13 cellular contexts compared by ENCODE assay signal in genomic region chr2:96114903-96115581, GRCh38. TPM values are rescaled to one million over a fixed set of nuclear protein-coding genes. Genes with fewer than 3 reads are reported as not detected.
DNase-seq lines count a peak whose midpoint lies in the region; ATAC-seq and TF ChIP-seq lines count a peak whose summit lies in the region.
"Had no signal": no experiment of that assay in that cellular context is flagged by ENCODE, and none has a peak within 500 bp of the region (broad histone marks: within the 10 kb centered on the region; RNA-seq: fewer than 3 reads in every experiment).

No MANE protein-coding gene starts in this region.

- no peaks in the 10 kb centered on the region for H3K36me3 Mint-ChIP-seq in CD8-positive, alpha-beta memory T cell
- H3K36me3 Mint-ChIP-seq in activated naive CD8-positive, alpha-beta T cell treated with anti-CD3 and anti-CD28 coated beads, Interleukin-2, amount 50 U/mL, for 24 hours (ENCODE audit: low read depth) = no peaks in the 10 kb centered on the region

- no peaks in the 10 kb centered on the region for H4K20me1 ChIP-seq in BLaER1

- peaks cover 61% of the 10 kb centered on the region for H3K4me1 ChIP-seq in BLaER1
- peaks cover 7% of the 10 kb centered on the region for H3K4me1 ChIP-seq in CD8-positive, alpha-beta memory T cell (ENCODE audit: insufficient read depth, low read length)
- H3K4me1 ChIP-seq in mucosa of descending colon (ENCODE audit: low read depth) = no peaks in the 10 kb centered on the region
- no peaks in the 10 kb centered on the region for H3K4me1 ChIP-seq in BE2C

- H3K4me1 Mint-ChIP-seq in CD8-positive, alpha-beta memory T cell = peaks cover 9 to 19% (median 11%) of the 10 kb centered on the region in 3 donors
- H3K4me1 Mint-ChIP-seq in activated naive CD8-positive, alpha-beta T cell treated with anti-CD3 and anti-CD28 coated beads, Interleukin-2, amount 50 U/mL, for 24 hours = peaks cover 13% of the 10 kb centered on the region

- H3K9ac ChIP-seq in BLaER1 = no peak overlapping the region; the same call in 1 of the 2 replicates
- H3K9ac ChIP-seq: GM23248 had no signal

- DNase-seq in CD8-positive, alpha-beta memory T cell = no peak
- DNase-seq in activated naive CD8-positive, alpha-beta T cell treated with anti-CD3 and anti-CD28 coated beads, Interleukin-2, amount 50 U/mL, for 24 hours = no peak
- DNase-seq in mucosa of descending colon (peak in 2 of 3 donors; percentile 28 to 40), NCI-H1092 treated with DMSO at 0.1 percent for 48 hours (lab: John Stamatoyannopoulos, UW) (no peak), NCI-H1417 (lab: John Stamatoyannopoulos, UW) (no peak), BE2C (no peak), H4 (ENCODE audit: low spot score) (no peak)
- DNase-seq: activated naive CD4-positive, alpha-beta T cell treated with anti-CD3 and anti-CD28 coated beads, Interleukin-2, amount 50 U/mL, for 16 hours; GM23248; NCI-H2171 treated with DMSO at 0.1 percent for 48 hours had no signal

- peak overlapping the region; percentile 70 to 89 (median 78) for H3K4me3 Mint-ChIP-seq in CD8-positive, alpha-beta memory T cell
- peak overlapping the region; percentile 69 for H3K4me3 Mint-ChIP-seq in activated naive CD8-positive, alpha-beta T cell treated with anti-CD3 and anti-CD28 coated beads, Interleukin-2, amount 50 U/mL, for 24 hours

- H3K27me3 ChIP-seq in BLaER1 (peaks cover 26% of the 10 kb centered on the region), BE2C (no peaks in the 10 kb centered on the region)
- no peaks in the 10 kb centered on the region for H3K27me3 ChIP-seq in CD8-positive, alpha-beta memory T cell (ENCODE audit: insufficient read depth, low read length, poor library complexity, severe bottlenecking)

- peaks cover 0 to 2% (median 0%) of the 10 kb centered on the region in 5 donors for H3K9me3 Mint-ChIP-seq in CD8-positive, alpha-beta memory T cell
- no peaks in the 10 kb centered on the region for H3K9me3 Mint-ChIP-seq in activated naive CD8-positive, alpha-beta T cell treated with anti-CD3 and anti-CD28 coated beads, Interleukin-2, amount 50 U/mL, for 24 hours

- ATAC-seq in activated naive CD8-positive, alpha-beta T cell treated with anti-CD3 and anti-CD28 coated beads, Interleukin-2, amount 50 U/mL, for 24 hours = no peak
- no peak for ATAC-seq in mucosa of descending colon

- CTCF ChIA-PET in CD8-positive, alpha-beta memory T cell (lab: Charles Lee) = interaction anchor here (2.2 to 2.4 kb wide), 2 partner anchors 28 to 59 kb away, joined by 7 to 16 read pairs; no protein-coding TSS in a partner anchor

- no peaks in the 10 kb centered on the region for H3K36me3 ChIP-seq in BLaER1
- H3K36me3 ChIP-seq in CD8-positive, alpha-beta memory T cell (ENCODE audit: insufficient read depth, low read length) = no peaks in the 10 kb centered on the region
- H3K36me3 ChIP-seq in mucosa of descending colon (ENCODE audit: low read depth) = no peaks in the 10 kb centered on the region
- no peaks in the 10 kb centered on the region for H3K36me3 ChIP-seq in BE2C
- H3K36me3 ChIP-seq: suprapubic skin had no signal

- peaks cover 8 to 9% of the 10 kb centered on the region in 2 donors for H3K27me3 Mint-ChIP-seq in CD8-positive, alpha-beta memory T cell
- peaks cover 22% of the 10 kb centered on the region for H3K27me3 Mint-ChIP-seq in activated naive CD8-positive, alpha-beta T cell treated with anti-CD3 and anti-CD28 coated beads, Interleukin-2, amount 50 U/mL, for 24 hours

- H3K9me3 ChIP-seq in BLaER1 (no peaks in the 10 kb centered on the region), mucosa of descending colon (no peaks in the 10 kb centered on the region), BE2C (no peaks in the 10 kb centered on the region)
- no peaks in the 10 kb centered on the region for H3K9me3 ChIP-seq in CD8-positive, alpha-beta memory T cell (ENCODE audit: low read length)
- H3K9me3 ChIP-seq: suprapubic skin had no signal

- peak overlapping the region in 1 of 8 donors; percentile 38 for H3K27ac Mint-ChIP-seq in CD8-positive, alpha-beta memory T cell
- no peak overlapping the region for H3K27ac Mint-ChIP-seq in activated naive CD8-positive, alpha-beta T cell treated with anti-CD3 and anti-CD28 coated beads, Interleukin-2, amount 50 U/mL, for 24 hours

- no peak for TF ChIP-seq CTCF in mucosa of descending colon (IDR thresholded peaks at IDR 0.05)
- no peak for TF ChIP-seq CTCF in BE2C (IDR thresholded peaks at IDR 0.05; ENCODE audit: low read depth, low read length)

- H3K4me3 ChIP-seq in BLaER1 = no peak overlapping the region
- H3K4me3 ChIP-seq in CD8-positive, alpha-beta memory T cell (ENCODE audit: low read length) = no peak overlapping the region
- H3K4me3 ChIP-seq in mucosa of descending colon = no peak overlapping the region
- H3K4me3 ChIP-seq in BE2C (ENCODE audit: low read depth, low read length) = no peak overlapping the region
- H3K4me3 ChIP-seq: GM23248 had no signal

- H3K27ac ChIP-seq in BLaER1 = peak overlapping the region; percentile 58; the same call in 1 of the 2 replicates
- H3K27ac ChIP-seq in CD8-positive, alpha-beta memory T cell (ENCODE audit: low read depth, low read length) = no peak overlapping the region
- H3K27ac ChIP-seq: GM23248, suprapubic skin had no signal

- POLR2A ChIA-PET in CD8-positive, alpha-beta memory T cell (lab: Charles Lee) = interaction anchor here (0.5 kb wide), 1 partner anchor 92 kb away, joined by 15 read pairs; no protein-coding TSS in a partner anchor

- intact Hi-C loops in mucosa of descending colon (cut with DNase I, micrococcal nuclease) = no loop called here

- peak overlapping the region; percentile 98 for H3K4me2 ChIP-seq in BLaER1

RNA-seq across cellular contexts. Expression of gene ADRA2B, which starts 1.3 kb away (rescaled TPM):
- total RNA-seq in CD8-positive, alpha-beta memory T cell = under 1 TPM; 0.07 to 0.24 TPM
- polyA plus RNA-seq in CD8-positive, alpha-beta memory T cell = not detected
- total RNA-seq in mucosa of descending colon = under 1 TPM; 0.17 to 0.73 (median 0.36) TPM
- not detected for polyA plus RNA-seq in BE2C (2012; ENCODE audit: insufficient read depth, insufficient read length, low read depth)
- total RNA-seq in H4 (2014; rRNA removed; shearing (Covaris generic)) = 0.10 TPM in 1 of 2 replicates, not detected in the other
- total RNA-seq: fibroblast of lung, GM23248 had no signal
- polyA plus RNA-seq: GM23248 had no signal

RNA-seq across cellular contexts. Expression of gene ASTL, which starts 23.3 kb away (rescaled TPM):
- 10 to 100 TPM; 16.2 to 18.0 TPM for total RNA-seq in CD8-positive, alpha-beta memory T cell
- 0.49 TPM for polyA plus RNA-seq in CD8-positive, alpha-beta memory T cell
- total RNA-seq in mucosa of descending colon = not detected
- polyA plus RNA-seq in BE2C (2012; ENCODE audit: insufficient read depth, insufficient read length, low read depth) = not detected
- not detected in 2 replicates for total RNA-seq in H4 (2014; rRNA removed; shearing (Covaris generic))
- total RNA-seq: fibroblast of lung, GM23248 had no signal
- polyA plus RNA-seq: fibroblast of lung, GM23248 had no signal

RNA-seq across cellular contexts. Expression of gene DUSP2, which starts 30.2 kb away (rescaled TPM):
- 100 to 1,000 TPM; 214 to 237 TPM for total RNA-seq in CD8-positive, alpha-beta memory T cell
- polyA plus RNA-seq in CD8-positive, alpha-beta memory T cell = 518 TPM
- total RNA-seq in mucosa of descending colon = 1 to 10 TPM; 1.5 to 2.3 (median 1.6) TPM
- not detected for polyA plus RNA-seq in BE2C (2012; ENCODE audit: insufficient read depth, insufficient read length, low read depth)
- total RNA-seq in H4 (2014; rRNA removed; shearing (Covaris generic)) = 16.4 and 17.7 TPM in 2 replicates

Comparison
In these comparisons a context has a peak if more than half of its experiments do, and no peak if none do; other contexts are left out.
1. DNase-seq: peak in mucosa of descending colon (2 of 3); none in CD8-positive, alpha-beta memory T cell (0 of 5), activated naive CD8-positive, alpha-beta T cell treated with anti-CD3 and anti-CD28 coated beads, Interleukin-2, amount 50 U/mL, for 24 hours (single experiment), NCI-H1092 treated with DMSO at 0.1 percent for 48 hours (single experiment), NCI-H1417 (0 of 3), BE2C (single experiment) and H4 (single experiment).
2. RNA of gene ASTL, which starts 23.3 kb away (total RNA-seq): 16.2 to 18.0 TPM in CD8-positive, alpha-beta memory T cell; not detected in mucosa of descending colon and not detected in H4; every median in the first group is over 10 times any median in the second.
3. RNA of gene DUSP2, which starts 30.2 kb away (total RNA-seq): 214 to 237 TPM in CD8-positive, alpha-beta memory T cell; 16.4 to 17.7 TPM in H4 and 1.5 to 2.3 TPM in mucosa of descending colon; every median in the first group is over 10 times any median in the second.